Comparison of ENCODE assay signal across 27 cellular contexts in genomic region chr10:8213735-8214134, GRCh38.
"Had no signal": no experiment of that assay in that cellular context is flagged by ENCODE, and none has a peak within 500 bp of the region (broad histone marks: within the 10 kb centered on the region; RNA-seq: fewer than 3 reads in every experiment).

No MANE protein-coding gene starts in this region.

- H3K27me3 Mint-ChIP-seq: dendritic cell treated with granulocyte-macrophage colony-stimulating factor and Interleukin-4, amounts not matched to agents 40 ng/mL and 50 ng/mL, for 4 days; effector memory CD8-positive, alpha-beta T cell; naive thymus-derived CD8-positive, alpha-beta T cell had no signal

- H3K36me3 Mint-ChIP-seq: mesothelial cell of epicardium, naive B cell had no signal

- H3K9me3 ChIP-seq: esophagus squamous epithelium, gastrocnemius medialis, lower lobe of right lung, mucosa of descending colon had no signal

- DNase-seq: cortex of kidney; effector CD8-positive, alpha-beta T cell; effector memory CD8-positive, alpha-beta T cell; endodermal cell; erythroblast; esophagus squamous epithelium; foreskin fibroblast; foreskin melanocyte; gastrocnemius medialis; glutamatergic neuron; head of caudate nucleus; heart right ventricle; hippocampal formation; left cardiac atrium; left lung; left ventricle myocardium superior; lower lobe of right lung; mesenchymal stem cell; mucosa of descending colon; naive B cell; naive thymus-derived CD8-positive, alpha-beta T cell had no signal

- H3K4me3 Mint-ChIP-seq: dendritic cell treated with granulocyte-macrophage colony-stimulating factor and Interleukin-4, amounts not matched to agents 40 ng/mL and 50 ng/mL, for 4 days; effector memory CD8-positive, alpha-beta T cell; endodermal cell; mesothelial cell of epicardium; naive B cell; naive thymus-derived CD8-positive, alpha-beta T cell had no signal

- H3K27ac Mint-ChIP-seq: dendritic cell treated with granulocyte-macrophage colony-stimulating factor and Interleukin-4, amounts not matched to agents 40 ng/mL and 50 ng/mL, for 4 days; endodermal cell; mesothelial cell of epicardium had no signal

- H3K27me3 ChIP-seq: gastrocnemius medialis, left lung had no signal

- FAIRE-seq: endometrium, islet of Langerhans had no signal

- H3K4me1 Mint-ChIP-seq: endodermal cell, naive B cell had no signal

- H3K36me3 ChIP-seq: esophagus squamous epithelium, gastrocnemius medialis, heart right ventricle, left lung, lower lobe of right lung had no signal

- ATAC-seq: effector memory CD8-positive, alpha-beta T cell; esophagus mucosa; gastrocnemius medialis; heart right ventricle; left cardiac atrium; left lung; left ventricle myocardium superior; lower lobe of right lung; mucosa of descending colon; naive thymus-derived CD8-positive, alpha-beta T cell had no signal

- H3K4me3 ChIP-seq: esophagus squamous epithelium, gastrocnemius medialis, heart right ventricle, left lung, lower lobe of right lung, mucosa of descending colon had no signal

- H3K4me1 ChIP-seq: esophagus squamous epithelium, gastrocnemius medialis, heart right ventricle, left lung, lower lobe of right lung had no signal

- H3K27ac ChIP-seq: epithelial cell of prostate, esophagus squamous epithelium, gastrocnemius medialis, heart right ventricle, left lung, lower lobe of right lung had no signal
